ENCODE assay signal across 11 cellular contexts in the genomic region with DNA sequence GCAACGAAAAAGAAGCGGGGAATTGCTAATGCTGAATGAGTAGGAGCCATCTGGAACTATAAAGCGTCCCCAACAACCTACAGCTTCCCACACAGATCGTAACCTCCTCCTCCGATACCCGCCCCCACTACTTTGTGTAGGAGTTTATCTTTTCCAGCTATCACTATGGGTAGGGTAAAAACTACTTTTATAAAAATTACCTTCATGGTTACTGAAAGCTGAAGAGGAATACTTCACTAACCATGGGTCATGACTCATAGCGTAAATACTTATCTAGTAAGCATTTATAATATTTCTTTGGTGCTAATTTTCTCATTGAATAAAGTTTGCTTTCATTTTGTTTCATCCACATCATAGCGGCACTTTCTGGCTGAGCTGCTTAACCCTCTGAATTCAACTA.
A peak's percentile ranks its signal among the peaks of the same experiment; 100 is the strongest.
DNase-seq lines count a peak whose midpoint lies in the region; ATAC-seq and TF ChIP-seq lines count a peak whose summit lies in the region.
"Had no signal": no experiment of that assay in that cellular context is flagged by ENCODE, and none has a peak within 500 bp of the region (broad histone marks: within the 10 kb centered on the region; RNA-seq: fewer than 3 reads in every experiment).

No MANE protein-coding gene starts in this region.

- no peaks in the 10 kb centered on the region for H3K9me2 ChIP-seq in SK-N-SH

- H3K9ac ChIP-seq in SK-N-SH (no peak overlapping the region), fibroblast of lung (ENCODE audit: insufficient read depth, low read length) (no peak overlapping the region)

- TF ChIP-seq CTCF in CD8-positive, alpha-beta T cell (IDR thresholded peaks at IDR 0.05) = no peak
- no peak for TF ChIP-seq CTCF in SK-N-SH (IDR thresholded peaks at IDR 0.05)
- no peak for TF ChIP-seq CTCF in fibroblast of lung (conservative IDR thresholded peaks at IDR 0.05 in 1 of 2, IDR thresholded peaks at IDR 0.05 in 1 of 2; ENCODE audit: low read depth in 1 of 2, low read length in 2 of 2)
- no peak for TF ChIP-seq CTCF in mucosa of descending colon (IDR thresholded peaks at IDR 0.05)
- TF ChIP-seq CTCF in ascending aorta (IDR thresholded peaks at IDR 0.05) = no peak

- no peaks in the 10 kb centered on the region for H3K9me3 ChIP-seq in CD8-positive, alpha-beta T cell (ENCODE audit: low read length)
- H3K9me3 ChIP-seq in SK-N-SH = no peaks in the 10 kb centered on the region
- no peaks in the 10 kb centered on the region for H3K9me3 ChIP-seq in fibroblast of lung (ENCODE audit: control insufficient read depth, insufficient read depth, low read depth, low read length)
- H3K9me3 ChIP-seq in mucosa of descending colon = no peaks in the 10 kb centered on the region
- no peaks in the 10 kb centered on the region for H3K9me3 ChIP-seq in ascending aorta

- POLR2A ChIA-PET in CD8-positive, alpha-beta T cell (lab: Charles Lee) = no interaction called here
- POLR2A ChIA-PET in SK-N-SH (lab: Yijun Ruan, JAX) = no interaction called here

- WGBS in SK-N-SH (ENCODE audit: low lambda C conversion rate) = 16% methylated on average over 8 of the region's 8 CpGs

- no peaks in the 10 kb centered on the region for H3K27me3 Mint-ChIP-seq in CD8-positive, alpha-beta T cell (ENCODE audit: low read depth)

- H3K4me2 ChIP-seq in SK-N-SH (peak overlapping the region; percentile 54; the same call in 1 of the 2 replicates), fibroblast of lung (ENCODE audit: extremely low read depth, insufficient read depth, low read length) (peak overlapping the region; percentile 72)

- H3K27ac ChIP-seq in CD8-positive, alpha-beta T cell (ENCODE audit: low read depth, low read length) = no peak overlapping the region
- H3K27ac ChIP-seq in SK-N-SH (ENCODE audit: low read depth in 2 of 2, low read length in 1 of 2) (no peak overlapping the region), fibroblast of lung (ENCODE audit: insufficient read depth, low read length) (no peak overlapping the region), ascending aorta (no peak overlapping the region)
- H3K27ac ChIP-seq: coronary artery had no signal

- no peak overlapping the region for H3K4me3 ChIP-seq in CD8-positive, alpha-beta T cell (ENCODE audit: low read depth, low read length)
- H3K4me3 ChIP-seq in SK-N-SH (ENCODE audit: low read depth in 2 of 2, low read length in 1 of 2) (no peak overlapping the region; a peak in 1 of 4 replicates), fibroblast of lung (replicated peaks in 1 of 4; ENCODE audit: control extremely low read depth in 1 of 4, insufficient read depth in 1 of 4, low read depth in 3 of 4, low read length in 4 of 4) (peak overlapping the region in 3 of 4 experiments; percentile 29 to 58 (median 43)), mucosa of descending colon (no peak overlapping the region), ascending aorta (no peak overlapping the region)
- H3K4me3 ChIP-seq: coronary artery had no signal

- no peaks in the 10 kb centered on the region for H3K27me3 ChIP-seq in CD8-positive, alpha-beta T cell (ENCODE audit: insufficient read depth, low read length)
- H3K27me3 ChIP-seq in SK-N-SH (ENCODE audit: insufficient read depth) (no peaks in the 10 kb centered on the region; the same call in 1 of the 2 replicates), fibroblast of lung (ENCODE audit: control insufficient read depth, insufficient read depth, low read length) (no peaks in the 10 kb centered on the region), ascending aorta (no peaks in the 10 kb centered on the region)

- H2AFZ ChIP-seq in SK-N-SH (ENCODE audit: low read depth) (peak overlapping the region; percentile 21; the same call in 1 of the 2 replicates), fibroblast of lung (ENCODE audit: low read length) (peak overlapping the region; percentile 62)

- TF ChIP-seq EP300 in SK-N-SH (IDR thresholded peaks at IDR 0.05; ENCODE audit: borderline replicate concordance in 1 of 2, low read depth in 1 of 2, low read length in 1 of 2) = no peak

- H3K4me1 ChIP-seq in CD8-positive, alpha-beta T cell (ENCODE audit: insufficient read depth, low read length) = no peaks in the 10 kb centered on the region
- no peaks in the 10 kb centered on the region for H3K4me1 ChIP-seq in SK-N-SH (ENCODE audit: control insufficient read depth in 1 of 2, insufficient read depth in 2 of 2, low read depth in 1 of 2, low read length in 1 of 2)
- H3K4me1 ChIP-seq in fibroblast of lung (ENCODE audit: control insufficient read depth, extremely low read depth, insufficient read depth, low read length) = no peaks in the 10 kb centered on the region
- H3K4me1 ChIP-seq in mucosa of descending colon (ENCODE audit: low read depth) = no peaks in the 10 kb centered on the region
- no peaks in the 10 kb centered on the region for H3K4me1 ChIP-seq in ascending aorta

- peak overlapping the region; percentile 41 for H3K27ac Mint-ChIP-seq in CD8-positive, alpha-beta T cell

- no peaks in the 10 kb centered on the region for H4K20me1 ChIP-seq in SK-N-SH (ENCODE audit: insufficient read depth)
- H4K20me1 ChIP-seq in fibroblast of lung (ENCODE audit: control insufficient read depth, extremely low read depth, insufficient read depth, low read length) = no peaks in the 10 kb centered on the region

- DNase-seq in CD8-positive, alpha-beta T cell = no peak
- DNase-seq in SK-N-SH (no peak), fibroblast of lung (ENCODE audit: low read depth in 2 of 2) (peak; percentile 24 to 29), mucosa of descending colon (no peak), ascending aorta (ENCODE audit: low spot score in 2 of 2) (no peak)
- DNase-seq: DMS79, NCI-H1092 had no signal

- no peaks in the 10 kb centered on the region for H3K36me3 Mint-ChIP-seq in CD8-positive, alpha-beta T cell

- H3K36me3 ChIP-seq in CD8-positive, alpha-beta T cell (ENCODE audit: insufficient read depth, low read length) = no peaks in the 10 kb centered on the region
- H3K36me3 ChIP-seq in SK-N-SH (replicated peaks in 1 of 2; ENCODE audit: control insufficient read depth in 1 of 2, insufficient read depth in 2 of 2, low read length in 1 of 2) = no peaks in the 10 kb centered on the region
- no peaks in the 10 kb centered on the region for H3K36me3 ChIP-seq in fibroblast of lung (ENCODE audit: control insufficient read depth, insufficient read depth, low read length)
- no peaks in the 10 kb centered on the region for H3K36me3 ChIP-seq in mucosa of descending colon (ENCODE audit: low read depth)
- H3K36me3 ChIP-seq in ascending aorta = no peaks in the 10 kb centered on the region

- no peaks in the 10 kb centered on the region for H3K9me3 Mint-ChIP-seq in CD8-positive, alpha-beta T cell

- H3K4me1 Mint-ChIP-seq in CD8-positive, alpha-beta T cell (ENCODE audit: low read depth) = peaks cover 2% of the 10 kb centered on the region

- intact Hi-C loops in CD8-positive, alpha-beta T cell (cut with DNase I, micrococcal nuclease) = no loop called here
- intact Hi-C loops in mucosa of descending colon (cut with DNase I, micrococcal nuclease) (no loop called here), ascending aorta (cut with DNase I) (no loop called here)

- peak; percentile 48 for ATAC-seq in CD8-positive, alpha-beta T cell
- ATAC-seq in GM19455 (IDR thresholded peaks at IDR 0.05; ENCODE audit: unreplicated experiment) (peak; percentile 50), GM19467 (IDR thresholded peaks at IDR 0.05; ENCODE audit: unreplicated experiment) (no peak), mucosa of descending colon (no peak), HG02678 (IDR thresholded peaks at IDR 0.05; ENCODE audit: unreplicated experiment) (no peak)

- H3K79me2 ChIP-seq in SK-N-SH (ENCODE audit: insufficient read depth) (no peaks in the 10 kb centered on the region), fibroblast of lung (ENCODE audit: control insufficient read depth, insufficient read depth, low read length) (no peaks in the 10 kb centered on the region)

- no peaks in the 10 kb centered on the region for H3F3A ChIP-seq in SK-N-SH (replicated peaks; ENCODE audit: insufficient read depth)

- no peak for TF ChIP-seq RAD21 in SK-N-SH (IDR thresholded peaks at IDR 0.05; ENCODE audit: low read length)

- H3K4me3 Mint-ChIP-seq in CD8-positive, alpha-beta T cell = peak overlapping the region; percentile 77

- CTCF ChIA-PET in CD8-positive, alpha-beta T cell (lab: Charles Lee) = interaction anchor here (0.8 to 3.6 kb wide), 8 partner anchors 8 to 64 kb away, joined by 3 to 18 read pairs (median 4); no protein-coding TSS in a partner anchor
- CTCF ChIA-PET in SK-N-SH (lab: Yijun Ruan, JAX) = interaction anchor here (0.8 to 1.5 kb wide), 3 partner anchors 9 to 1087 kb away, joined by 3 to 14 read pairs (median 3); no protein-coding TSS in a partner anchor

TF ChIP-seq in SK-N-SH, 30 proteins besides CTCF, POLR2A, EP300 and RAD21 (continues in another document):
- TF ChIP-seq EZH2phosphoT487 (IDR thresholded peaks at IDR 0.05; ENCODE audit: borderline replicate concordance, low read depth) (no peak), RCOR1 (IDR thresholded peaks at IDR 0.05; ENCODE audit: low read length) (no peak), ELF1 (IDR thresholded peaks at IDR 0.05) (no peak), MXI1 (IDR thresholded peaks at IDR 0.05; ENCODE audit: low read depth, low read length) (no peak), FOSL2 (IDR thresholded peaks at IDR 0.05; ENCODE audit: borderline replicate concordance, low read depth) (no peak), FOXM1 (IDR thresholded peaks at IDR 0.05; ENCODE audit: low read depth) (no peak), RFX5 (IDR thresholded peaks at IDR 0.05; ENCODE audit: low read length) (no peak)
- TF ChIP-seq, protein P1, sequence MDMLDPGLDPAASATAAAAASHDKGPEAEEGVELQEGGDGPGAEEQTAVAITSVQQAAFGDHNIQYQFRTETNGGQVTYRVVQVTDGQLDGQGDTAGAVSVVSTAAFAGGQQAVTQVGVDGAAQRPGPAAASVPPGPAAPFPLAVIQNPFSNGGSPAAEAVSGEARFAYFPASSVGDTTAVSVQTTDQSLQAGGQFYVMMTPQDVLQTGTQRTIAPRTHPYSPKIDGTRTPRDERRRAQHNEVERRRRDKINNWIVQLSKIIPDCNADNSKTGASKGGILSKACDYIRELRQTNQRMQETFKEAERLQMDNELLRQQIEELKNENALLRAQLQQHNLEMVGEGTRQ (IDR thresholded peaks at IDR 0.05; ENCODE audit: borderline replicate concordance, low read depth, low read length) = no peak

Comparison
In these comparisons a context has a peak if more than half of its experiments do, and no peak if none do; other contexts are left out.
1. ATAC-seq: peak in CD8-positive, alpha-beta T cell (single experiment) and GM19455 (single experiment); none in GM19467 (single experiment), mucosa of descending colon (single experiment) and HG02678 (single experiment).
2. DNase-seq: peak in fibroblast of lung (2 of 2); none in CD8-positive, alpha-beta T cell (0 of 7), SK-N-SH (single experiment), mucosa of descending colon (0 of 3) and ascending aorta (0 of 2).
3. H3K4me3 ChIP-seq: peak in fibroblast of lung (3 of 4); none in CD8-positive, alpha-beta T cell (single experiment), SK-N-SH (0 of 2), mucosa of descending colon (single experiment) and ascending aorta (0 of 2).